15 cellular contexts compared by ENCODE assay signal in genomic region chr7:144787127-144787526, GRCh38. TPM values are rescaled to one million over a fixed set of nuclear protein-coding genes. Genes with fewer than 3 reads are reported as not detected.
DNase-seq lines count a peak whose midpoint lies in the region; ATAC-seq and TF ChIP-seq lines count a peak whose summit lies in the region.
"Had no signal": no experiment of that assay in that cellular context is flagged by ENCODE, and none has a peak within 500 bp of the region (broad histone marks: within the 10 kb centered on the region; RNA-seq: fewer than 3 reads in every experiment).

No MANE protein-coding gene starts in this region.

- no peak overlapping the region for H3K4me3 Mint-ChIP-seq in chondrocyte (ENCODE audit: unreplicated experiment)
- H3K4me3 Mint-ChIP-seq: activated B cell treated with CpG ODN at 0.5 μM for 24 hours; activated naive CD8-positive, alpha-beta T cell treated with anti-CD3 and anti-CD28 coated beads, Interleukin-2, amount 50 U/mL, for 24 hours; memory B cell; stimulated activated naive CD8-positive, alpha-beta T cell treated with anti-CD3 and anti-CD28 coated beads, Interleukin-15, amount 100 ng/mL, for 72 hours had no signal

- H3K27ac Mint-ChIP-seq in chondrocyte (ENCODE audit: unreplicated experiment) = no peak overlapping the region
- H3K27ac Mint-ChIP-seq: activated B cell treated with CpG ODN at 0.5 μM for 24 hours; activated naive CD8-positive, alpha-beta T cell treated with anti-CD3 and anti-CD28 coated beads, Interleukin-2, amount 50 U/mL, for 24 hours; memory B cell; stimulated activated naive CD8-positive, alpha-beta T cell treated with anti-CD3 and anti-CD28 coated beads, Interleukin-15, amount 100 ng/mL, for 72 hours had no signal

- peak; percentile 70 for ATAC-seq in left lobe of liver
- ATAC-seq in HG03469 (IDR thresholded peaks at IDR 0.05; ENCODE audit: unreplicated experiment) = no peak
- ATAC-seq: activated naive CD8-positive, alpha-beta T cell treated with anti-CD3 and anti-CD28 coated beads, Interleukin-2, amount 50 U/mL, for 24 hours had no signal

- no peaks in the 10 kb centered on the region for H3K36me3 Mint-ChIP-seq in chondrocyte (ENCODE audit: low read depth)
- H3K36me3 Mint-ChIP-seq: memory B cell had no signal

- no peaks in the 10 kb centered on the region for H3K9me3 Mint-ChIP-seq in chondrocyte (ENCODE audit: low read depth)
- H3K9me3 Mint-ChIP-seq: activated B cell treated with CpG ODN at 0.5 μM for 24 hours; activated naive CD8-positive, alpha-beta T cell treated with anti-CD3 and anti-CD28 coated beads, Interleukin-2, amount 50 U/mL, for 24 hours; memory B cell; stimulated activated naive CD8-positive, alpha-beta T cell treated with anti-CD3 and anti-CD28 coated beads, Interleukin-15, amount 100 ng/mL, for 72 hours had no signal

- DNase-seq in DMS53 (lab: John Stamatoyannopoulos, UW) (peak; percentile 56), DMS53 treated with DMSO at 0.1 percent for 48 hours (lab: John Stamatoyannopoulos, UW; ENCODE audit: unreplicated experiment) (no peak), HPDE6-E6E7 (ENCODE audit: extremely low spot score) (peak; percentile 8), chondrocyte (ENCODE audit: low spot score) (no peak), left lobe of liver (ENCODE audit: low spot score) (no peak), GM20000 (ENCODE audit: low spot score) (no peak), activated gamma-delta T cell treated with Interleukin-2 at 50 U/mL for 16 hours (no peak)
- DNase-seq: activated B cell treated with CpG ODN at 0.5 μM for 24 hours; activated naive CD8-positive, alpha-beta T cell treated with anti-CD3 and anti-CD28 coated beads, Interleukin-2, amount 50 U/mL, for 24 hours; esophagus squamous epithelium; GOT3; stimulated activated naive CD8-positive, alpha-beta T cell treated with anti-CD3 and anti-CD28 coated beads, Interleukin-15, amount 100 ng/mL, for 72 hours; SW 1271 had no signal

- TF ChIP-seq CTCF in chondrocyte (IDR thresholded peaks at IDR 0.05) (peak; percentile 31), GM20000 (IDR thresholded peaks at IDR 0.05; ENCODE audit: extremely low read depth, missing control alignments) (no peak)

- peaks cover 5% of the 10 kb centered on the region for H3K27me3 Mint-ChIP-seq in chondrocyte (ENCODE audit: low read depth)
- H3K27me3 Mint-ChIP-seq: activated B cell treated with CpG ODN at 0.5 μM for 24 hours; activated naive CD8-positive, alpha-beta T cell treated with anti-CD3 and anti-CD28 coated beads, Interleukin-2, amount 50 U/mL, for 24 hours; memory B cell; stimulated activated naive CD8-positive, alpha-beta T cell treated with anti-CD3 and anti-CD28 coated beads, Interleukin-15, amount 100 ng/mL, for 72 hours had no signal

- H3K4me1 Mint-ChIP-seq in chondrocyte (ENCODE audit: low read depth) = no peaks in the 10 kb centered on the region

RNA-seq across cellular contexts. Expression of gene TPK1, which starts 48.7 kb away (rescaled TPM):
- 2.3 to 4.4 TPM (median 3.5 TPM) in 3 replicates for total RNA-seq in chondrocyte
- 3.7 TPM for total RNA-seq in left lobe of liver

Comparison
In these comparisons a context has a peak if more than half of its experiments do, and no peak if none do; other contexts are left out.
1. DNase-seq: peak in DMS53 (single experiment) and HPDE6-E6E7 (single experiment); none in DMS53 treated with DMSO at 0.1 percent for 48 hours (single experiment), chondrocyte (single experiment), left lobe of liver (single experiment), GM20000 (single experiment) and activated gamma-delta T cell treated with Interleukin-2 at 50 U/mL for 16 hours (single experiment).